In the genomic region with DNA sequence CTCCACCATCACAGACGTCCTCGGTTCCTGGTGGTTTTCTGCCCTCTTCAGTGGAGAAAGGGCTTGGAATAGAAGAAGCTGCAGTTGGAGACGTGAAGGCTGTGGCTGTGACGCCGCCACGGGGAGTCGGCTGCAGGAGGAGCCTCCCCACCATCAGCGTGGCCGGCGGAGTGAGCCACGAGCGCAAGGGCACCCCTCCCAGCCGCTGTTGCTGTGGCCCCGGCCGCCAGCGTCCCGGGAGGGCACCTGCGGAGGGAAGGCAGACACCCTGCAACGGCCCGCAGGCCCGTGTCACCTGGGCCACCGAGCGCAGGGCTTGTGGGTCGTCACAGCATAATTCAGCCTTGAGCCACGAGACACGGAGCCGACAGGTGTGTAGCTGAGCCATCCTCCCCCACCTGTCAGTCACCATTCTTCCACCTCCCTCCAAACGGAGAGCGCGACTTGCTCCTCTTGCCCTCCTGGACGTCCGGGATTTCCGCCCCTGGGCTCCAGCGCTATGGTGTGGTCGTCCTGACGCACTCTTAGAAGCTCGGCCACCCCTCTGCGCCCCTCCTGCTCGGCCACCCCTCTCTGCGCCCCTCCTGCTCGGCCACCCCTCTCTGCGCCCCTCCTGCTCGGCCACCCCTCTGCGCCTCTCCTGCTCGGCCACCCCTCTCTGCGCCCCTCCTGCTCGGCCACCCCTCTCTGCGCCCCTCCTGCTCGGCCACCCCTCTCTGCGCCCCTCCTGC, we compare ENCODE assay signal across 28 cellular contexts.
"Had no signal": no experiment of that assay in that cellular context is flagged by ENCODE, and none has a peak within 500 bp of the region (broad histone marks: within the 10 kb centered on the region; RNA-seq: fewer than 3 reads in every experiment).

No MANE protein-coding gene starts in this region.

- H3K79me2 ChIP-seq: hepatocyte, parathyroid adenoma had no signal

- H3K4me2 ChIP-seq: hepatocyte, smooth muscle cell had no signal

- H3K9ac ChIP-seq: parathyroid adenoma had no signal

- H2AFZ ChIP-seq: hepatocyte, parathyroid adenoma had no signal

- H3K4me3 ChIP-seq: heart right ventricle, hepatocyte, lower lobe of right lung, mucosa of descending colon, right atrium auricular region, right lobe of liver, smooth muscle cell, tibial nerve, vagina had no signal

- H3K4me1 ChIP-seq: heart right ventricle, lower lobe of right lung, parathyroid adenoma, right atrium auricular region, right lobe of liver, tibial nerve, vagina had no signal

- DNase-seq: heart right ventricle; islet precursor cell; kidney glomerular epithelial cell; left cardiac atrium; left ventricle myocardium superior; lower lobe of right lung; midbrain; mucosa of descending colon; naive thymus-derived CD4-positive, alpha-beta T cell; nucleus accumbens; right lobe of liver; stimulated activated CD4-positive, alpha-beta T cell treated with anti-CD3 and anti-CD28 coated beads, Interleukin-1b, Interleukin-23, amount 100 ng/mL, for 48 hours; stimulated activated CD4-positive, alpha-beta T cell treated with anti-CD3 and anti-CD28 coated beads, Interleukin-2, amount 100 ng/mL, for 48 hours; stimulated activated CD4-positive, alpha-beta T cell treated with anti-CD3 and anti-CD28 coated beads, Interleukin-4, amount 100 ng/mL, for 4 hours; stimulated activated CD8-positive, alpha-beta memory T cell treated with anti-CD3 and anti-CD28 coated beads, Interleukin-4, amount 100 ng/mL, for 48 hours; stimulated activated naive CD4-positive, alpha-beta T cell treated with Interleukin-2 at 50 U/mL for 16 hours; stimulated activated naive CD8-positive, alpha-beta T cell treated with anti-CD3 and anti-CD28 coated beads, Interleukin-15, amount 100 ng/mL, for 72 hours; substantia nigra had no signal

- H3K27me3 ChIP-seq: hepatocyte, right atrium auricular region, right lobe of liver, vagina had no signal

- H3K36me3 ChIP-seq: heart right ventricle, lower lobe of right lung, right atrium auricular region, right lobe of liver, tibial nerve, vagina had no signal

- H3K4me3 Mint-ChIP-seq: naive thymus-derived CD4-positive, alpha-beta T cell; natural killer cell treated with Interleukin-12 subunit alpha and Interleukin-12 subunit beta and Interleukin-15 and Interleukin-18, amount 100 ng/mL, for 72 hours; stimulated activated memory B cell treated with anti-CD40 and anti-IgM and Interleukin-4, amounts not matched to agents 10 μg/mL and 1 μg/mL and 100 μg/mL, for 72 hours; stimulated activated naive CD8-positive, alpha-beta T cell treated with anti-CD3 and anti-CD28 coated beads, Interleukin-15, amount 100 ng/mL, for 72 hours; type B pancreatic cell had no signal

- H3K27ac ChIP-seq: heart right ventricle, hepatocyte, lower lobe of right lung, parathyroid adenoma, right atrium auricular region, right lobe of liver, tibial nerve, vagina had no signal

- H3K27me3 Mint-ChIP-seq: stimulated activated memory B cell treated with anti-CD40 and anti-IgM and Interleukin-4, amounts not matched to agents 10 μg/mL and 1 μg/mL and 100 μg/mL, for 72 hours; stimulated activated naive CD8-positive, alpha-beta T cell treated with anti-CD3 and anti-CD28 coated beads, Interleukin-15, amount 100 ng/mL, for 72 hours had no signal

- H3K4me1 Mint-ChIP-seq: naive thymus-derived CD4-positive, alpha-beta T cell; stimulated activated memory B cell treated with anti-CD40 and anti-IgM and Interleukin-4, amounts not matched to agents 10 μg/mL and 1 μg/mL and 100 μg/mL, for 72 hours; stimulated activated naive CD8-positive, alpha-beta T cell treated with anti-CD3 and anti-CD28 coated beads, Interleukin-15, amount 100 ng/mL, for 72 hours had no signal

- ATAC-seq: heart right ventricle; left cardiac atrium; left lobe of liver; left ventricle myocardium superior; lower lobe of right lung; mucosa of descending colon; naive thymus-derived CD4-positive, alpha-beta T cell; natural killer cell treated with Interleukin-12 subunit alpha and Interleukin-12 subunit beta and Interleukin-15 and Interleukin-18, amount 100 ng/mL, for 72 hours; right lobe of liver; stimulated activated memory B cell treated with anti-CD40 and anti-IgM and Interleukin-4, amounts not matched to agents 10 μg/mL and 1 μg/mL and 100 μg/mL, for 72 hours; stimulated activated naive CD8-positive, alpha-beta T cell treated with anti-CD3 and anti-CD28 coated beads, Interleukin-15, amount 100 ng/mL, for 72 hours had no signal

- H3K9me3 ChIP-seq: lower lobe of right lung, mucosa of descending colon, right lobe of liver, vagina had no signal

- H3K36me3 Mint-ChIP-seq: natural killer cell treated with Interleukin-12 subunit alpha and Interleukin-12 subunit beta and Interleukin-15 and Interleukin-18, amount 100 ng/mL, for 72 hours; stimulated activated memory B cell treated with anti-CD40 and anti-IgM and Interleukin-4, amounts not matched to agents 10 μg/mL and 1 μg/mL and 100 μg/mL, for 72 hours; type B pancreatic cell had no signal

- H3K27ac Mint-ChIP-seq: naive thymus-derived CD4-positive, alpha-beta T cell; natural killer cell treated with Interleukin-12 subunit alpha and Interleukin-12 subunit beta and Interleukin-15 and Interleukin-18, amount 100 ng/mL, for 72 hours; stimulated activated memory B cell treated with anti-CD40 and anti-IgM and Interleukin-4, amounts not matched to agents 10 μg/mL and 1 μg/mL and 100 μg/mL, for 72 hours; stimulated activated naive CD8-positive, alpha-beta T cell treated with anti-CD3 and anti-CD28 coated beads, Interleukin-15, amount 100 ng/mL, for 72 hours; type B pancreatic cell had no signal

- H3K9me3 Mint-ChIP-seq: natural killer cell treated with Interleukin-12 subunit alpha and Interleukin-12 subunit beta and Interleukin-15 and Interleukin-18, amount 100 ng/mL, for 72 hours; stimulated activated naive CD8-positive, alpha-beta T cell treated with anti-CD3 and anti-CD28 coated beads, Interleukin-15, amount 100 ng/mL, for 72 hours; type B pancreatic cell had no signal
